ENCODE assay signal across 24 cellular contexts in the genomic region with DNA sequence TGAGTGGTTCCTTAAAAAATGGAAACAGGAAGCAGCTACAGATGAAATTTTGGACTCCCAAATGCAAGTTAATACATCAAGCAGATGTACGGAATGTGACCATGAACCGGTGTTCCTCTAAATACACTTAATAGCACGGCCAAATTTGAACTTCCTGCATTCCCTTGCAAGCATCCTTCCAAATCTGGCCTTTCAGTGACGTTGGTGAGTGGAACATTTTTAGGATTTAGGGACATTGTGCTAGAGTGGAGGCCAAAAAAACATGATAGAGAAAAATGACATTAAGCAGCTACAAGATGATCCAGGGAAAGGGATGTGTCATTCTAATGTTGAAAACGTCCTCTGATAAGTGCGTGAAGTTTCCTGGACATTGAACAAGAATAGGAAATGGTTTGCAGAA.
"Had no signal": no experiment of that assay in that cellular context is flagged by ENCODE, and none has a peak within 500 bp of the region (broad histone marks: within the 10 kb centered on the region; RNA-seq: fewer than 3 reads in every experiment).

No MANE protein-coding gene starts in this region.

- H3K9me3 ChIP-seq: lower lobe of right lung, testis had no signal

- ATAC-seq: activated naive CD4-positive, alpha-beta T cell treated with anti-CD3 and anti-CD28 coated beads, Interleukin-2, amount 50 U/mL, for 72 hours; activated T-cell treated with anti-CD3 and anti-CD28 coated beads, Interleukin-2, amount 50 U/mL, for 4 hours; activated T-helper 17 cell treated with anti-CD3 and anti-CD28 coated beads, Interleukin-2, amount 50 U/mL, for 72 hours; effector memory CD8-positive, alpha-beta T cell; lower lobe of right lung; natural killer cell; SK-N-SH treated with all-trans-retinoic acid at 6 μM for 48 hours; stimulated activated naive CD8-positive, alpha-beta T cell treated with anti-CD3 and anti-CD28 coated beads, Interleukin-15, Interleukin-2, amounts not matched to agents 100 U/mL and 50 U/mL, for 24 hours had no signal

- H3K27me3 ChIP-seq: testis had no signal

- H3K4me1 ChIP-seq: lower lobe of right lung, testis had no signal

- H3K36me3 ChIP-seq: cardiac muscle cell, lower lobe of right lung had no signal

- H3K4me3 ChIP-seq: cardiac muscle cell, lower lobe of right lung, smooth muscle cell, testis had no signal

- FAIRE-seq: urothelium cell line had no signal

- DNase-seq: activated CD4-positive, alpha-beta memory T cell treated with anti-CD3 and anti-CD28 coated beads for 36 hours; activated CD4-positive, alpha-beta T cell treated with anti-CD3 and anti-CD28 coated beads, Interleukin-2, amount 10 ng/mL, durations not matched to agents 24 days and 14 days; activated CD4-positive, CD25-positive, alpha-beta regulatory T cell treated with anti-CD3 and anti-CD28 coated beads, Interleukin-2, amount 50 U/mL, for 72 hours; activated CD8-positive, alpha-beta memory T cell treated with anti-CD3 and anti-CD28 coated beads, Interleukin-2, amount 50 U/mL, for 48 hours; activated gamma-delta T cell treated with Interleukin-2 at 50 U/mL for 16 hours; activated T-cell treated with anti-CD3 and anti-CD28 coated beads, Interleukin-2, amount 50 U/mL, for 4 hours; anterior cingulate cortex; cortex of kidney; effector memory CD8-positive, alpha-beta T cell; erythroblast; kidney glomerular epithelial cell; lower lobe of right lung; mesenchymal stem cell; natural killer cell; stimulated activated naive CD8-positive, alpha-beta T cell treated with anti-CD3 and anti-CD28 coated beads, Interleukin-15, Interleukin-2, amounts not matched to agents 100 U/mL and 50 U/mL, for 24 hours; T-helper 2 cell; testis; trophoblast cell had no signal

- H3K4me2 ChIP-seq: smooth muscle cell had no signal

- H3K27ac ChIP-seq: cardiac muscle cell, lower lobe of right lung had no signal
